In the genomic region with DNA sequence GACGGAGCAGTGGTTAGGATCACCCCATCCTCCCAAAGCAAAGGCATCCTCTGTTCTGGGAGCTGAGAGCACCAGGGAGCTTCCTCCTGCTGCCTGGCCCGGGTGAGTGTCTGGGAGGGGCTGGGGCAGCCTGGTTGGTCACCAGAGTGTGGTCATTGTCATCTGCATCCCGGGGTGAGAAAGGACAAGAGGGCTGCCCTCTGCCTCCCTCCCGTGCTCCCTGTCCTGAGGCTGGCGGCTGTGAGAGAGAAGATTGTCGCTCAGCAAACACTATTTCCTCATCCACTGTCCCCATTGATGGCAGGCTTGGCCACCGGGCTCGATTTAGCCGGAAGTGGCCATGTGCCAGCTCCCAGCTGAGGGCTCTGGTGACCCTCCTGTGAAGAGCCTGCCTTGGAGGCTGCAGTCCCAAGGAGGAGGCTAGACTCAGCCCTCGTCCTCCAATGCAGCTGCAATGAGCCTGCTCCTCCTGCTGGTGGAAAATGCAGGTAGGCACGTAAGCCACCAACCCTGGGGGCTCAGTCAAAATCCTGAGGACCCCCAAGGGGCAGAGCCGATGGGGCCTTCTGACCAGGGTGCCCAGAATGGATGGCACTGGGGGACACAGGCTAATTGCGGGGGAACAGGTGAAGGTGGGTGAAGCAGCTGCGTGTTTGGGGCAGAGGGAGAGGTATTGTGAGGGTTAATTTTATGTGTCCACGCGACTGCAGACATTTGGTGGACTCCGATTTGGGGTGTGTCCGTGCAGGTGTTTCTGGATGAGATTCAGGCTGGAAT, we compare ENCODE assay signal across 1 cellular context.
TF ChIP-seq lines count a peak whose summit lies in the region.

No MANE protein-coding gene starts in this region.

TF ChIP-seq in HepG2, 621 proteins besides CTCF, POLR2A, EP300 and RAD21 (continued from another document):
- TF ChIP-seq, protein P1, sequence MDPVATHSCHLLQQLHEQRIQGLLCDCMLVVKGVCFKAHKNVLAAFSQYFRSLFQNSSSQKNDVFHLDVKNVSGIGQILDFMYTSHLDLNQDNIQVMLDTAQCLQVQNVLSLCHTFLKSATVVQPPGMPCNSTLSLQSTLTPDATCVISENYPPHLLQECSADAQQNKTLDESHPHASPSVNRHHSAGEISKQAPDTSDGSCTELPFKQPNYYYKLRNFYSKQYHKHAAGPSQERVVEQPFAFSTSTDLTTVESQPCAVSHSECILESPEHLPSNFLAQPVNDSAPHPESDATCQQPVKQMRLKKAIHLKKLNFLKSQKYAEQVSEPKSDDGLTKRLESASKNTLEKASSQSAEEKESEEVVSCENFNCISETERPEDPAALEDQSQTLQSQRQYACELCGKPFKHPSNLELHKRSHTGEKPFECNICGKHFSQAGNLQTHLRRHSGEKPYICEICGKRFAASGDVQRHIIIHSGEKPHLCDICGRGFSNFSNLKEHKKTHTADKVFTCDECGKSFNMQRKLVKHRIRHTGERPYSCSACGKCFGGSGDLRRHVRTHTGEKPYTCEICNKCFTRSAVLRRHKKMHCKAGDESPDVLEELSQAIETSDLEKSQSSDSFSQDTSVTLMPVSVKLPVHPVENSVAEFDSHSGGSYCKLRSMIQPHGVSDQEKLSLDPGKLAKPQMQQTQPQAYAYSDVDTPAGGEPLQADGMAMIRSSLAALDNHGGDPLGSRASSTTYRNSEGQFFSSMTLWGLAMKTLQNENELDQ (CRISPR knock-in tag; IDR thresholded peaks at IDR 0.05; ENCODE audit: borderline replicate concordance), result no peak
- TF ChIP-seq SP2 (CRISPR knock-in tag; IDR thresholded peaks at IDR 0.05) (no peak), KMT2B (CRISPR knock-in tag; IDR thresholded peaks at IDR 0.05) (no peak), HOXA5 (CRISPR knock-in tag; IDR thresholded peaks at IDR 0.05) (no peak), PITX1 (CRISPR knock-in tag; IDR thresholded peaks at IDR 0.05) (no peak), ZBTB20 (CRISPR knock-in tag; IDR thresholded peaks at IDR 0.05; ENCODE audit: borderline replicate concordance, low read depth) (no peak), U2AF1 (optimal IDR thresholded peaks at IDR 0.05; ENCODE audit: low read depth, low read length) (no peak), ZNF224 (CRISPR knock-in tag; IDR thresholded peaks at IDR 0.05) (no peak)
- TF ChIP-seq, protein P2, sequence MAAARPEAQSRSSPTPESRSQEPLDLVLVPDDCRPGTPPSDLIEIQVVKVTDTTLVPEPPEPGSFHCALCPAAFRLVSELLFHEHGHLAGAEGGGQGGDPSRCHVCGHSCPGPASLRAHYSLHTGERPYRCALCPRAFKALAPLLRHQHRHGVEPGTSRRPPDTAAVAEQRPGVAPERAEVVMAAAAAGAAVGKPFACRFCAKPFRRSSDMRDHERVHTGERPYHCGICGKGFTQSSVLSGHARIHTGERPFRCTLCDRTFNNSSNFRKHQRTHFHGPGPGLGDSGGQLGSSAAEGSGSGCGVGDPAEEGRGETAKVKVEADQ (CRISPR knock-in tag; IDR thresholded peaks at IDR 0.05; ENCODE audit: borderline replicate concordance), result no peak
